ENCODE assay signal across 14 cellular contexts in the genomic region with DNA sequence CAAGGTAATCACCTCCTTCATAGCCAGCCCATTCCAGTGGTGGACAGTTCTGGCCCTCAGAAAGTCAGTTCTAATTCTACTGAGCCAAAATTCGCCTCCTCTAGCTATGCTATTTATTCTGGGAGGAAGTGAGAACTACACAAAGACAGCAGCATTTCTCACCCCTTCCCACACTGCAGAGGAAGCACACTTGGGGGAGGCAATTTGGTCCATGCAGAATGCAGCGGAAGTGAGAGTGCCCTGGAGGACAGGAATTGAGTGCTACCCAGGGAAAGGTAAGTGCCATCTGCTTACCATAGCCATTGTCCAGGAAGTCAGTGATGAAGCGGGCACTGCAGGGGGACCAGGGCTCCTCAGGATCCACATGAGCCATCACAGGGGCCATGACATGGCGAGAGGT. TPM values are rescaled to one million over a fixed set of nuclear protein-coding genes. Genes with fewer than 3 reads are reported as not detected.
DNase-seq lines count a peak whose midpoint lies in the region; ATAC-seq lines count a peak whose summit lies in the region.
"Had no signal": no experiment of that assay in that cellular context is flagged by ENCODE, and none has a peak within 500 bp of the region (broad histone marks: within the 10 kb centered on the region; RNA-seq: fewer than 3 reads in every experiment).

No MANE protein-coding gene starts in this region.

- no peaks in the 10 kb centered on the region for H3K9me3 Mint-ChIP-seq in activated CD4-positive, alpha-beta T cell treated with anti-CD3 and anti-CD28 coated beads, Interleukin-2, amount 10 ng/mL, durations not matched to agents 24 days and 14 days
- no peaks in the 10 kb centered on the region for H3K9me3 Mint-ChIP-seq in stimulated activated effector memory CD8-positive, alpha-beta T cell treated with anti-CD3 and anti-CD28 coated beads, Interleukin-12 subunit alpha, Interleukin-12 subunit beta, amount 100 ng/mL, for 72 hours

- DNase-seq in activated CD4-positive, alpha-beta T cell treated with anti-CD3 and anti-CD28 coated beads, Interleukin-2, amount 10 ng/mL, durations not matched to agents 24 days and 14 days = no peak
- DNase-seq in activated CD4-positive, alpha-beta T cell treated with anti-CD3 and anti-CD28 coated beads, Interleukin-2, amount 50 U/mL, for 48 hours = no peak
- no peak for DNase-seq in stimulated activated effector memory CD8-positive, alpha-beta T cell treated with anti-CD3 and anti-CD28 coated beads, Interleukin-12 subunit alpha, Interleukin-12 subunit beta, amount 100 ng/mL, for 72 hours (ENCODE audit: low spot score in 2 of 2)
- no peak for DNase-seq in glomerular visceral epithelial cell (ENCODE audit: extremely low spot score)
- DNase-seq: GF-D8, NCI-H187, uterus had no signal

- H3K27me3 Mint-ChIP-seq in activated CD4-positive, alpha-beta T cell treated with anti-CD3 and anti-CD28 coated beads, Interleukin-2, amount 10 ng/mL, durations not matched to agents 24 days and 14 days = no peaks in the 10 kb centered on the region

- peak overlapping the region; percentile 62 for H3K27ac Mint-ChIP-seq in activated CD4-positive, alpha-beta T cell treated with anti-CD3 and anti-CD28 coated beads, Interleukin-2, amount 10 ng/mL, durations not matched to agents 24 days and 14 days
- peak overlapping the region; percentile 84 for H3K27ac Mint-ChIP-seq in stimulated activated effector memory CD8-positive, alpha-beta T cell treated with anti-CD3 and anti-CD28 coated beads, Interleukin-12 subunit alpha, Interleukin-12 subunit beta, amount 100 ng/mL, for 72 hours

- no peaks in the 10 kb centered on the region for H3K36me3 Mint-ChIP-seq in activated CD4-positive, alpha-beta T cell treated with anti-CD3 and anti-CD28 coated beads, Interleukin-2, amount 10 ng/mL, durations not matched to agents 24 days and 14 days (ENCODE audit: low read depth)
- H3K36me3 Mint-ChIP-seq in stimulated activated effector memory CD8-positive, alpha-beta T cell treated with anti-CD3 and anti-CD28 coated beads, Interleukin-12 subunit alpha, Interleukin-12 subunit beta, amount 100 ng/mL, for 72 hours = no peaks in the 10 kb centered on the region

- peaks cover 34% of the 10 kb centered on the region for H3K4me1 Mint-ChIP-seq in activated CD4-positive, alpha-beta T cell treated with anti-CD3 and anti-CD28 coated beads, Interleukin-2, amount 10 ng/mL, durations not matched to agents 24 days and 14 days
- peaks cover 47% of the 10 kb centered on the region for H3K4me1 Mint-ChIP-seq in stimulated activated effector memory CD8-positive, alpha-beta T cell treated with anti-CD3 and anti-CD28 coated beads, Interleukin-12 subunit alpha, Interleukin-12 subunit beta, amount 100 ng/mL, for 72 hours

- H3K27ac ChIP-seq in angular gyrus (ENCODE audit: low read depth, low read length) = peak overlapping the region; percentile 46

- intact Hi-C loops in activated CD4-positive, alpha-beta T cell treated with anti-CD3 and anti-CD28 coated beads, Interleukin-2, amount 10 ng/mL, durations not matched to agents 24 days and 14 days (cut with micrococcal nuclease) = no loop called here

- peak overlapping the region; percentile 7 for H3K4me3 Mint-ChIP-seq in activated CD4-positive, alpha-beta T cell treated with anti-CD3 and anti-CD28 coated beads, Interleukin-2, amount 10 ng/mL, durations not matched to agents 24 days and 14 days
- H3K4me3 Mint-ChIP-seq in stimulated activated effector memory CD8-positive, alpha-beta T cell treated with anti-CD3 and anti-CD28 coated beads, Interleukin-12 subunit alpha, Interleukin-12 subunit beta, amount 100 ng/mL, for 72 hours = no peak overlapping the region

- peak; percentile 66 for ATAC-seq in HG03064 (IDR thresholded peaks at IDR 0.05; ENCODE audit: low read depth, unreplicated experiment)
- no peak for ATAC-seq in stimulated activated effector memory CD8-positive, alpha-beta T cell treated with anti-CD3 and anti-CD28 coated beads, Interleukin-12 subunit alpha, Interleukin-12 subunit beta, amount 100 ng/mL, for 72 hours
- ATAC-seq in GM19467 (IDR thresholded peaks at IDR 0.05; ENCODE audit: unreplicated experiment) = no peak
- ATAC-seq in HG02981 (IDR thresholded peaks at IDR 0.05; ENCODE audit: unreplicated experiment) = no peak

RNA-seq across cellular contexts. Expression of a gene that starts 3.7 kb away (rescaled TPM):
- 0.33 and 0.66 TPM in 2 replicates for total RNA-seq in activated CD4-positive, alpha-beta T cell treated with anti-CD3 and anti-CD28 coated beads, Interleukin-2, amount 10 ng/mL, durations not matched to agents 24 days and 14 days

RNA-seq across cellular contexts. Expression of a gene that starts 7.0 kb away (rescaled TPM):
- total RNA-seq in activated CD4-positive, alpha-beta T cell treated with anti-CD3 and anti-CD28 coated beads, Interleukin-2, amount 10 ng/mL, durations not matched to agents 24 days and 14 days = 88.4 and 89.6 TPM in 2 replicates

RNA-seq across cellular contexts. Expression of a gene that starts 17.9 kb away (rescaled TPM):
- 65.1 and 69.9 TPM in 2 replicates for total RNA-seq in activated CD4-positive, alpha-beta T cell treated with anti-CD3 and anti-CD28 coated beads, Interleukin-2, amount 10 ng/mL, durations not matched to agents 24 days and 14 days

RNA-seq across cellular contexts. Expression of a gene that starts 19.9 kb away (rescaled TPM):
- 0.63 TPM in 1 of 2 replicates, not detected in the other for total RNA-seq in activated CD4-positive, alpha-beta T cell treated with anti-CD3 and anti-CD28 coated beads, Interleukin-2, amount 10 ng/mL, durations not matched to agents 24 days and 14 days

RNA-seq across cellular contexts. Expression of a gene that starts 28.3 kb away (rescaled TPM):
- not detected in 2 replicates for total RNA-seq in activated CD4-positive, alpha-beta T cell treated with anti-CD3 and anti-CD28 coated beads, Interleukin-2, amount 10 ng/mL, durations not matched to agents 24 days and 14 days
- total RNA-seq: A673; activated CD8-positive, alpha-beta memory T cell treated with anti-CD3 and anti-CD28 coated beads for 36 hours; bronchial epithelial cell; uterus had no signal
